In the genomic region with DNA sequence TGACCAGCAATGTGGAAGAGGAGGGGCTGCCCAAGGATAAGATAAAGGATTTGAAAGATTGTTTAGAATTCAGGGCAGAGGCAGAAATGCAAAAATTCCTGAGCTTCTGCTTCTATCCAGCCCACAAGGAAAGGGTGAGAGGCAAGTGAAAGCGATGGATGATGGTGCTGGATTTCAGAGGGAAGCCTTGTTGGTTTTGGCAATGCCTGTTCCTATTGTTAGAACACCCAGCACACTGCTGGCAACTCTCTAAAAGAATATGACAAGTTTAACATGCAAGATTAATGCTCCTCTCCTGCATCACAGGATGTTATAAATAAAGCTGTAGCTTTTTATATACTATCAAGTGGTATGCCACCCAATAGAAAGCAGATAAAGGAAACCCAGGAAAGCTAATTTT, we compare ENCODE assay signal across 14 cellular contexts.
DNase-seq lines count a peak whose midpoint lies in the region; ATAC-seq and TF ChIP-seq lines count a peak whose summit lies in the region.
"Had no signal": no experiment of that assay in that cellular context is flagged by ENCODE, and none has a peak within 500 bp of the region (broad histone marks: within the 10 kb centered on the region; RNA-seq: fewer than 3 reads in every experiment).

No MANE protein-coding gene starts in this region.

- H3K27me3 ChIP-seq in cardiac muscle cell, result no peaks in the 10 kb centered on the region
- H3K27me3 ChIP-seq: foreskin keratinocyte had no signal

- H3K9me3 Mint-ChIP-seq in activated T-helper 17 cell treated with anti-CD3 and anti-CD28 coated beads, Interleukin-2, amount 50 U/mL, for 72 hours, result no peaks in the 10 kb centered on the region

- no peaks in the 10 kb centered on the region for H3K36me3 ChIP-seq in cardiac muscle cell
- H3K36me3 ChIP-seq: thoracic aorta had no signal

- H3K27me3 Mint-ChIP-seq in activated T-helper 17 cell treated with anti-CD3 and anti-CD28 coated beads, Interleukin-2, amount 50 U/mL, for 72 hours, result peaks cover 19% of the 10 kb centered on the region

- no peaks in the 10 kb centered on the region for H3K9me3 ChIP-seq in cardiac muscle cell (ENCODE audit: low read depth)
- H3K9me3 ChIP-seq: thoracic aorta had no signal

- peak in 1 of 2 donors; percentile 68 for DNase-seq in cardiac muscle cell (ENCODE audit: low read depth in 1 of 2, low spot score in 1 of 2)
- DNase-seq in cardiac septum (ENCODE audit: low spot score), result no peak
- peak; percentile 19 for DNase-seq in dedifferentiated amniotic fluid mesenchymal stem cell (ENCODE audit: extremely low spot score)
- peak; percentile 7 for DNase-seq in kidney glomerular epithelial cell (lab: John Stamatoyannopoulos, UW)
- DNase-seq in superior temporal gyrus (ENCODE audit: extremely low spot score), result peak; percentile 62
- DNase-seq in C1 segment of cervical spinal cord (lab: John Stamatoyannopoulos, UW), result no peak
- DNase-seq: activated naive CD8-positive, alpha-beta T cell treated with anti-CD3 and anti-CD28 coated beads, Interleukin-2, amount 50 U/mL, for 24 hours; activated T-cell treated with anti-CD3 and anti-CD28 coated beads, Interleukin-2, amount 50 U/mL, for 48 hours; foreskin keratinocyte; NCI-H1417 had no signal

- H3K4me1 ChIP-seq in cardiac muscle cell (ENCODE audit: low read depth), result peaks cover 41% of the 10 kb centered on the region
- H3K4me1 ChIP-seq: foreskin keratinocyte had no signal

- no peaks in the 10 kb centered on the region for H3K36me3 Mint-ChIP-seq in activated T-helper 17 cell treated with anti-CD3 and anti-CD28 coated beads, Interleukin-2, amount 50 U/mL, for 72 hours (ENCODE audit: low read depth)
- H3K36me3 Mint-ChIP-seq: IgD-negative memory B cell had no signal

- no peak for ATAC-seq in activated T-helper 17 cell treated with anti-CD3 and anti-CD28 coated beads, Interleukin-2, amount 50 U/mL, for 72 hours (replicated peaks)
- ATAC-seq in HG02763 (IDR thresholded peaks at IDR 0.05; ENCODE audit: unreplicated experiment), result no peak
- ATAC-seq: activated naive CD8-positive, alpha-beta T cell treated with anti-CD3 and anti-CD28 coated beads, Interleukin-2, amount 50 U/mL, for 24 hours; foreskin keratinocyte had no signal

- H3K4me1 Mint-ChIP-seq in activated T-helper 17 cell treated with anti-CD3 and anti-CD28 coated beads, Interleukin-2, amount 50 U/mL, for 72 hours, result no peaks in the 10 kb centered on the region
- H3K4me1 Mint-ChIP-seq: activated naive CD8-positive, alpha-beta T cell treated with anti-CD3 and anti-CD28 coated beads, Interleukin-2, amount 50 U/mL, for 24 hours; IgD-negative memory B cell had no signal

- no peak overlapping the region for H3K4me3 Mint-ChIP-seq in activated T-helper 17 cell treated with anti-CD3 and anti-CD28 coated beads, Interleukin-2, amount 50 U/mL, for 72 hours
- H3K4me3 Mint-ChIP-seq: activated naive CD8-positive, alpha-beta T cell treated with anti-CD3 and anti-CD28 coated beads, Interleukin-2, amount 50 U/mL, for 24 hours; IgD-negative memory B cell had no signal

- no peak overlapping the region for H3K27ac Mint-ChIP-seq in activated T-helper 17 cell treated with anti-CD3 and anti-CD28 coated beads, Interleukin-2, amount 50 U/mL, for 72 hours
- H3K27ac Mint-ChIP-seq: activated naive CD8-positive, alpha-beta T cell treated with anti-CD3 and anti-CD28 coated beads, Interleukin-2, amount 50 U/mL, for 24 hours; IgD-negative memory B cell had no signal

- intact Hi-C loops in cardiac septum (cut with DNase I), result no loop called here

- H3K4me3 ChIP-seq in cardiac muscle cell, result no peak overlapping the region
- H3K4me3 ChIP-seq: thoracic aorta had no signal

- peak overlapping the region; percentile 59 for H3K27ac ChIP-seq in cardiac muscle cell
- H3K27ac ChIP-seq: foreskin keratinocyte, thoracic aorta had no signal

- no peak for TF ChIP-seq CTCF in cardiac muscle cell (IDR thresholded peaks at IDR 0.05; ENCODE audit: low read depth, low read length)

Comparison
In these comparisons a context has a peak if more than half of its experiments do, and no peak if none do; other contexts are left out.
1. DNase-seq: peak in dedifferentiated amniotic fluid mesenchymal stem cell (single experiment), kidney glomerular epithelial cell (single experiment) and superior temporal gyrus (single experiment); none in cardiac septum (single experiment) and C1 segment of cervical spinal cord (0 of 14).